17 cellular contexts compared by ENCODE assay signal in genomic region chr4:170005472-170005871, GRCh38. TPM values are rescaled to one million over a fixed set of nuclear protein-coding genes. Genes with fewer than 3 reads are reported as not detected.
A peak's percentile ranks its signal among the peaks of the same experiment; 100 is the strongest.
DNase-seq lines count a peak whose midpoint lies in the region; ATAC-seq and TF ChIP-seq lines count a peak whose summit lies in the region.
"Had no signal": no experiment of that assay in that cellular context is flagged by ENCODE, and none has a peak within 500 bp of the region (broad histone marks: within the 10 kb centered on the region; RNA-seq: fewer than 3 reads in every experiment).

No MANE protein-coding gene starts in this region.

- no peak overlapping the region for H3K23ac ChIP-seq in mesendoderm (ENCODE audit: low read length)

- H3K4me3 ChIP-seq in mesendoderm (ENCODE audit: low read length): no peak overlapping the region

- H4K8ac ChIP-seq in mesendoderm (ENCODE audit: low read depth, low read length): no peak overlapping the region

- no peak overlapping the region for H2BK5ac ChIP-seq in mesendoderm (ENCODE audit: low read length)

- no peak overlapping the region for H3K4ac ChIP-seq in mesendoderm (ENCODE audit: low read depth, low read length)

- ATAC-seq in SK-N-SH treated with all-trans-retinoic acid at 6 μM for 48 hours (peak; percentile 41; the same call in 2 of the 3 replicates), HG02759 (IDR thresholded peaks at IDR 0.05; ENCODE audit: unreplicated experiment) (no peak), esophagus mucosa (no peak)
- ATAC-seq: activated T-cell treated with anti-CD3 and anti-CD28 coated beads, Interleukin-2, amount 50 U/mL, for 4 hours; stimulated activated naive CD8-positive, alpha-beta T cell treated with anti-CD3 and anti-CD28 coated beads, Interleukin-15, amount 100 ng/mL, for 72 hours had no signal

- no peak overlapping the region for H3K18ac ChIP-seq in mesendoderm (ENCODE audit: low read length)

- H3K79me2 ChIP-seq in mesendoderm (ENCODE audit: control insufficient read depth, insufficient read depth, low read length): no peaks in the 10 kb centered on the region

- no peaks in the 10 kb centered on the region for H3K27me3 ChIP-seq in mesendoderm (ENCODE audit: insufficient read depth, low read length, poor library complexity)
- H3K27me3 ChIP-seq: neutrophil had no signal

- H2BK15ac ChIP-seq in mesendoderm (replicated peaks; ENCODE audit: low read depth): no peak overlapping the region

- no peak overlapping the region for H3K4me2 ChIP-seq in mesendoderm (ENCODE audit: low read length)

- H2AK5ac ChIP-seq in mesendoderm (ENCODE audit: low read length): no peak overlapping the region

- H2BK120ac ChIP-seq in mesendoderm (ENCODE audit: low read depth, low read length): no peak overlapping the region

- H4K5ac ChIP-seq in mesendoderm (ENCODE audit: low read length): no peak overlapping the region

- H3K4me1 ChIP-seq in mesendoderm (ENCODE audit: control insufficient read depth, low read depth, low read length): peaks cover 4% of the 10 kb centered on the region

- no CpG with 5 or more reads among the region's 5 CpGs for WGBS in mesendoderm (ENCODE audit: extremely low coverage, insufficient coverage, low lambda C conversion rate)

- DNase-seq in A172 (ENCODE audit: low spot score): peak; percentile 67
- peak; percentile 85 for DNase-seq in NCI-H1092 treated with DMSO at 0.1 percent for 48 hours (lab: John Stamatoyannopoulos, UW)
- DNase-seq in mesendoderm: no peak
- DNase-seq in NCI-H1436 treated with DMSO at 0.1 percent for 48 hours (lab: John Stamatoyannopoulos, UW): no peak
- DNase-seq in middle frontal gyrus (ENCODE audit: extremely low spot score, low spot score): no peak
- DNase-seq: activated CD4-positive, alpha-beta memory T cell treated with anti-CD3 and anti-CD28 coated beads for 36 hours; activated T-cell treated with anti-CD3 and anti-CD28 coated beads, Interleukin-2, amount 50 U/mL, for 4 hours; CD4-positive, alpha-beta memory T cell; effector CD8-positive, alpha-beta T cell; Kasumi-1; NCI-H1436; stimulated activated naive CD8-positive, alpha-beta T cell treated with anti-CD3 and anti-CD28 coated beads, Interleukin-15, amount 100 ng/mL, for 72 hours had no signal

- H3K36me3 ChIP-seq in mesendoderm (ENCODE audit: control insufficient read depth, insufficient read depth, low read length): no peaks in the 10 kb centered on the region
- H3K36me3 ChIP-seq: neutrophil had no signal

- H3K79me1 ChIP-seq in mesendoderm (ENCODE audit: low read length): peaks cover 2% of the 10 kb centered on the region

- no peak overlapping the region for H3K9ac ChIP-seq in mesendoderm (ENCODE audit: low read length)

- no peak overlapping the region for H3K27ac ChIP-seq in mesendoderm (ENCODE audit: low read depth, low read length)
- H3K27ac ChIP-seq: neutrophil, VCaP had no signal

- H3K56ac ChIP-seq in mesendoderm (ENCODE audit: low read length): peak overlapping the region; percentile 44

TF ChIP-seq in SK-N-SH treated with all-trans-retinoic acid at 6 μM for 48 hours, 23 proteins besides CTCF, POLR2A, EP300 and RAD21:
- no peak for TF ChIP-seq SNAI2 (CRISPR knock-in tag; IDR thresholded peaks at IDR 0.05)
- TF ChIP-seq ZNF70 (CRISPR knock-in tag; IDR thresholded peaks at IDR 0.05): no peak
- no peak for TF ChIP-seq ZNF565 (CRISPR knock-in tag; conservative IDR thresholded peaks at IDR 0.05; ENCODE audit: low read depth)
- no peak for TF ChIP-seq ESRRG (CRISPR knock-in tag; IDR thresholded peaks at IDR 0.05)
- TF ChIP-seq TOX (CRISPR knock-in tag; IDR thresholded peaks at IDR 0.05; ENCODE audit: borderline replicate concordance): no peak
- no peak for TF ChIP-seq PPARA (CRISPR knock-in tag; IDR thresholded peaks at IDR 0.05; ENCODE audit: borderline replicate concordance)
- no peak for TF ChIP-seq TCF4 (CRISPR knock-in tag; IDR thresholded peaks at IDR 0.05; ENCODE audit: borderline replicate concordance)
- no peak for TF ChIP-seq PATZ1 (CRISPR knock-in tag; IDR thresholded peaks at IDR 0.05; ENCODE audit: borderline replicate concordance)
- no peak for TF ChIP-seq BACH2 (CRISPR knock-in tag; IDR thresholded peaks at IDR 0.05; ENCODE audit: borderline replicate concordance)
- no peak for TF ChIP-seq ZC3H10 (CRISPR knock-in tag; IDR thresholded peaks at IDR 0.05)
- TF ChIP-seq OSR1 (CRISPR knock-in tag; IDR thresholded peaks at IDR 0.05): no peak
- no peak for TF ChIP-seq ZNF8 (CRISPR knock-in tag; IDR thresholded peaks at IDR 0.05)
- TF ChIP-seq ZFP3 (CRISPR knock-in tag; IDR thresholded peaks at IDR 0.05): no peak
- no peak for TF ChIP-seq ARNTL (CRISPR knock-in tag; IDR thresholded peaks at IDR 0.05; ENCODE audit: borderline replicate concordance, low read depth)
- TF ChIP-seq, protein P1, sequence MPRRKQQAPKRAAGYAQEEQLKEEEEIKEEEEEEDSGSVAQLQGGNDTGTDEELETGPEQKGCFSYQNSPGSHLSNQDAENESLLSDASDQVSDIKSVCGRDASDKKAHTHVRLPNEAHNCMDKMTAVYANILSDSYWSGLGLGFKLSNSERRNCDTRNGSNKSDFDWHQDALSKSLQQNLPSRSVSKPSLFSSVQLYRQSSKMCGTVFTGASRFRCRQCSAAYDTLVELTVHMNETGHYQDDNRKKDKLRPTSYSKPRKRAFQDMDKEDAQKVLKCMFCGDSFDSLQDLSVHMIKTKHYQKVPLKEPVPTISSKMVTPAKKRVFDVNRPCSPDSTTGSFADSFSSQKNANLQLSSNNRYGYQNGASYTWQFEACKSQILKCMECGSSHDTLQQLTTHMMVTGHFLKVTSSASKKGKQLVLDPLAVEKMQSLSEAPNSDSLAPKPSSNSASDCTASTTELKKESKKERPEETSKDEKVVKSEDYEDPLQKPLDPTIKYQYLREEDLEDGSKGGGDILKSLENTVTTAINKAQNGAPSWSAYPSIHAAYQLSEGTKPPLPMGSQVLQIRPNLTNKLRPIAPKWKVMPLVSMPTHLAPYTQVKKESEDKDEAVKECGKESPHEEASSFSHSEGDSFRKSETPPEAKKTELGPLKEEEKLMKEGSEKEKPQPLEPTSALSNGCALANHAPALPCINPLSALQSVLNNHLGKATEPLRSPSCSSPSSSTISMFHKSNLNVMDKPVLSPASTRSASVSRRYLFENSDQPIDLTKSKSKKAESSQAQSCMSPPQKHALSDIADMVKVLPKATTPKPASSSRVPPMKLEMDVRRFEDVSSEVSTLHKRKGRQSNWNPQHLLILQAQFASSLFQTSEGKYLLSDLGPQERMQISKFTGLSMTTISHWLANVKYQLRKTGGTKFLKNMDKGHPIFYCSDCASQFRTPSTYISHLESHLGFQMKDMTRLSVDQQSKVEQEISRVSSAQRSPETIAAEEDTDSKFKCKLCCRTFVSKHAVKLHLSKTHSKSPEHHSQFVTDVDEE (CRISPR knock-in tag; IDR thresholded peaks at IDR 0.05): no peak
- no peak for TF ChIP-seq RARB (CRISPR knock-in tag; IDR thresholded peaks at IDR 0.05)
- TF ChIP-seq CSRNP3 (CRISPR knock-in tag; IDR thresholded peaks at IDR 0.05): no peak
- no peak for TF ChIP-seq CREB5 (CRISPR knock-in tag; IDR thresholded peaks at IDR 0.05; ENCODE audit: low read depth)
TF ChIP-seq in SK-N-SH treated with all-trans-retinoic acid at 6 μM for 48 hours: peak in this region for 0.

RNA-seq across cellular contexts. Expression of gene MFAP3L, which starts 20.7 kb away (rescaled TPM):
- total RNA-seq in A172 (2014; rRNA removed; shearing (Covaris generic)): 4.1 and 4.3 TPM in 2 replicates
- 8.4 TPM for polyA plus RNA-seq in mesendoderm (2013, experiment 1 of 2)
- polyA plus RNA-seq in mesendoderm (2013, experiment 2 of 2): 9.6 TPM
- 1.0 TPM for total RNA-seq in esophagus mucosa

Comparison
In these comparisons a context has a peak if more than half of its experiments do, and no peak if none do; other contexts are left out.
1. DNase-seq: peak in A172 (single experiment) and NCI-H1092 treated with DMSO at 0.1 percent for 48 hours (single experiment); none in mesendoderm (single experiment), NCI-H1436 treated with DMSO at 0.1 percent for 48 hours (single experiment) and middle frontal gyrus (single experiment).